23 cellular contexts compared by ENCODE assay signal in genomic region chr6:7976485-7977010, GRCh38.
A peak's percentile ranks its signal among the peaks of the same experiment; 100 is the strongest.
DNase-seq lines count a peak whose midpoint lies in the region; ATAC-seq and TF ChIP-seq lines count a peak whose summit lies in the region.
"Had no signal": no experiment of that assay in that cellular context is flagged by ENCODE, and none has a peak within 500 bp of the region (broad histone marks: within the 10 kb centered on the region; RNA-seq: fewer than 3 reads in every experiment).

No MANE protein-coding gene starts in this region.

- H3K4me2 ChIP-seq in PC-9 = peak overlapping the region; percentile 65

- H3K27ac ChIP-seq in left ventricle myocardium inferior (replicated peaks) = peak overlapping the region; percentile 71
- H3K27ac ChIP-seq in PC-9 = no peak overlapping the region
- H3K27ac ChIP-seq: psoas muscle had no signal

- H3K9me3 ChIP-seq in left ventricle myocardium inferior (replicated peaks) = peaks cover 5% of the 10 kb centered on the region
- H3K9me3 ChIP-seq in PC-9 (ENCODE audit: insufficient read depth, low read depth) = no peaks in the 10 kb centered on the region
- H3K9me3 ChIP-seq: psoas muscle, vagina had no signal

- H3K27me3 Mint-ChIP-seq in activated naive CD4-positive, alpha-beta T cell treated with anti-CD3 and anti-CD28 coated beads for 36 hours (ENCODE audit: low read depth) = peaks cover 28% of the 10 kb centered on the region

- H3K27me3 ChIP-seq in left ventricle myocardium inferior (ENCODE audit: low read depth) = no peaks in the 10 kb centered on the region
- H3K27me3 ChIP-seq in PC-9 (ENCODE audit: insufficient read depth, low read depth) = no peaks in the 10 kb centered on the region
- H3K27me3 ChIP-seq: vagina had no signal

- peaks cover 29% of the 10 kb centered on the region for H3F3A ChIP-seq in PC-9 (ENCODE audit: insufficient read depth, low read depth)

- intact Hi-C loops in left ventricle myocardium inferior (cut with micrococcal nuclease) (no loop called here), Right ventricle myocardium inferior (cut with DNase I) (no loop called here), PC-9 (cut with micrococcal nuclease; ENCODE audit: unreplicated experiment) (no loop called here)
- intact Hi-C loops in activated naive CD4-positive, alpha-beta T cell treated with anti-CD3 and anti-CD28 coated beads for 36 hours (cut with micrococcal nuclease) = no loop called here

- DNase-seq in left ventricle myocardium inferior (no peak), Right ventricle myocardium inferior (ENCODE audit: missing footprints) (no peak), PC-9 (no peak), globus pallidus (ENCODE audit: low spot score) (peak; percentile 23), HEK293T (ENCODE audit: extremely low spot score) (no peak), amniotic stem cell (lab: John Stamatoyannopoulos, UW) (no peak)
- DNase-seq in activated naive CD4-positive, alpha-beta T cell treated with anti-CD3 and anti-CD28 coated beads for 36 hours = no peak
- DNase-seq: activated CD4-positive, CD25-positive, alpha-beta regulatory T cell treated with anti-CD3 and anti-CD28 coated beads, Interleukin-2, amount 50 U/mL, for 72 hours; activated effector memory CD4-positive, alpha-beta T cell treated with Interleukin-2 at 50 U/mL for 16 hours; activated T-cell treated with anti-CD3 and anti-CD28 coated beads for 4 hours; H7; islet precursor cell; naive thymus-derived CD8-positive, alpha-beta T cell; NCI-H1694; NCI-H524; occipital lobe; psoas muscle; stimulated activated CD4-positive, alpha-beta T cell treated with anti-CD3 and anti-CD28 coated beads, Interleukin-15, amount 100 ng/mL, for 24 hours; stimulated activated naive CD4-positive, alpha-beta T cell treated with Interleukin-2 at 50 U/mL for 16 hours had no signal

- TF ChIP-seq CTCF in left ventricle myocardium inferior (IDR thresholded peaks at IDR 0.05; ENCODE audit: borderline replicate concordance) (no peak), PC-9 (conservative IDR thresholded peaks at IDR 0.05) (no peak)

- H3K4me1 ChIP-seq in left ventricle myocardium inferior (peaks cover 26% of the 10 kb centered on the region), PC-9 (replicated peaks; ENCODE audit: insufficient read depth) (peaks cover 32% of the 10 kb centered on the region)
- H3K4me1 ChIP-seq: psoas muscle had no signal

- CTCF ChIA-PET in PC-9 (lab: Charles Lee) (no interaction called here), HEK293T (lab: Yijun Ruan, JAX) (interaction anchor here (0.7 kb wide), 1 partner anchor 88 kb away, joined by 7 read pairs; no protein-coding TSS in a partner anchor)
- CTCF ChIA-PET in activated naive CD4-positive, alpha-beta T cell treated with anti-CD3 and anti-CD28 coated beads for 36 hours (lab: Charles Lee) = no interaction called here

- no peak overlapping the region for H3K4me3 Mint-ChIP-seq in activated naive CD4-positive, alpha-beta T cell treated with anti-CD3 and anti-CD28 coated beads for 36 hours
- H3K4me3 Mint-ChIP-seq: central memory CD8-positive, alpha-beta T cell; naive thymus-derived CD8-positive, alpha-beta T cell; T-helper 1 cell treated with Interleukin-12 subunit alpha and Interleukin-12 subunit beta and Interleukin-4 antibody, amounts not matched to agents 30 μg/mL and 1 μg/mL, for 36 hours had no signal

- H4K20me1 ChIP-seq in PC-9 (ENCODE audit: insufficient read depth) = no peaks in the 10 kb centered on the region

- no peaks in the 10 kb centered on the region for H3K36me3 Mint-ChIP-seq in activated naive CD4-positive, alpha-beta T cell treated with anti-CD3 and anti-CD28 coated beads for 36 hours (ENCODE audit: low read depth)
- H3K36me3 Mint-ChIP-seq: naive thymus-derived CD8-positive, alpha-beta T cell had no signal

- no peaks in the 10 kb centered on the region for H3K79me2 ChIP-seq in PC-9 (ENCODE audit: low read depth)

- POLR2A ChIA-PET in PC-9 (lab: Charles Lee; ENCODE audit: unreplicated experiment) = no interaction called here
- POLR2A ChIA-PET in HEK293T (lab: Yijun Ruan, JAX) = no interaction called here

- H3K9me2 ChIP-seq in PC-9 (ENCODE audit: insufficient read depth) = no peaks in the 10 kb centered on the region

- H3K4me3 ChIP-seq in left ventricle myocardium inferior (no peak overlapping the region), PC-9 (no peak overlapping the region)

- H2AFZ ChIP-seq in PC-9 = no peak overlapping the region

- H3K36me3 ChIP-seq in left ventricle myocardium inferior (no peaks in the 10 kb centered on the region), PC-9 (ENCODE audit: low read depth) (no peaks in the 10 kb centered on the region)
- H3K36me3 ChIP-seq: vagina had no signal

- ATAC-seq in Right ventricle myocardium inferior = no peak
- no peak for ATAC-seq in GM21515 (IDR thresholded peaks at IDR 0.05; ENCODE audit: unreplicated experiment)
- ATAC-seq: naive thymus-derived CD8-positive, alpha-beta T cell had no signal

- BruUV-seq in PC-9 (replicated peaks; lab: Mats Ljungman, UMichigan) = no TSS peak

- no peak overlapping the region for H3K27ac Mint-ChIP-seq in activated naive CD4-positive, alpha-beta T cell treated with anti-CD3 and anti-CD28 coated beads for 36 hours
- H3K27ac Mint-ChIP-seq: naive thymus-derived CD8-positive, alpha-beta T cell; T-helper 1 cell treated with Interleukin-12 subunit alpha and Interleukin-12 subunit beta and Interleukin-4 antibody, amounts not matched to agents 30 μg/mL and 1 μg/mL, for 36 hours had no signal

- no peaks in the 10 kb centered on the region for H3K9me3 Mint-ChIP-seq in activated naive CD4-positive, alpha-beta T cell treated with anti-CD3 and anti-CD28 coated beads for 36 hours
- H3K9me3 Mint-ChIP-seq: central memory CD8-positive, alpha-beta T cell; naive thymus-derived CD8-positive, alpha-beta T cell; T-helper 1 cell treated with Interleukin-12 subunit alpha and Interleukin-12 subunit beta and Interleukin-4 antibody, amounts not matched to agents 30 μg/mL and 1 μg/mL, for 36 hours had no signal

- peaks cover 11% of the 10 kb centered on the region for H3K4me1 Mint-ChIP-seq in activated naive CD4-positive, alpha-beta T cell treated with anti-CD3 and anti-CD28 coated beads for 36 hours (ENCODE audit: low read depth)
- H3K4me1 Mint-ChIP-seq: central memory CD8-positive, alpha-beta T cell had no signal

TF ChIP-seq in HEK293T, 16 proteins besides CTCF, POLR2A, EP300 and RAD21:
- no peak for TF ChIP-seq NFRKB (IDR thresholded peaks at IDR 0.05)
- TF ChIP-seq L3MBTL2 (conservative IDR thresholded peaks at IDR 0.05) = no peak
- TF ChIP-seq HDGF (IDR thresholded peaks at IDR 0.05; ENCODE audit: borderline replicate concordance) = no peak
- no peak for TF ChIP-seq ELF4 (IDR thresholded peaks at IDR 0.05)
- no peak for TF ChIP-seq SP1 (IDR thresholded peaks at IDR 0.05)
- TF ChIP-seq FOXA1 (IDR thresholded peaks at IDR 0.05) = no peak
- TF ChIP-seq CTBP1 (IDR thresholded peaks at IDR 0.05; ENCODE audit: borderline replicate concordance) = no peak
- no peak for TF ChIP-seq BHLHE40 (IDR thresholded peaks at IDR 0.05; ENCODE audit: borderline replicate concordance)
- TF ChIP-seq, protein P1, sequence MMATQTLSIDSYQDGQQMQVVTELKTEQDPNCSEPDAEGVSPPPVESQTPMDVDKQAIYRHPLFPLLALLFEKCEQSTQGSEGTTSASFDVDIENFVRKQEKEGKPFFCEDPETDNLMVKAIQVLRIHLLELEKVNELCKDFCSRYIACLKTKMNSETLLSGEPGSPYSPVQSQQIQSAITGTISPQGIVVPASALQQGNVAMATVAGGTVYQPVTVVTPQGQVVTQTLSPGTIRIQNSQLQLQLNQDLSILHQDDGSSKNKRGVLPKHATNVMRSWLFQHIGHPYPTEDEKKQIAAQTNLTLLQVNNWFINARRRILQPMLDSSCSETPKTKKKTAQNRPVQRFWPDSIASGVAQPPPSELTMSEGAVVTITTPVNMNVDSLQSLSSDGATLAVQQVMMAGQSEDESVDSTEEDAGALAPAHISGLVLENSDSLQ (IDR thresholded peaks at IDR 0.05) = no peak
- no peak for TF ChIP-seq SUZ12 (IDR thresholded peaks at IDR 0.05)
- no peak for TF ChIP-seq TARDBP (IDR thresholded peaks at IDR 0.05)
- TF ChIP-seq FOXM1 (IDR thresholded peaks at IDR 0.05; ENCODE audit: borderline replicate concordance) = no peak
- TF ChIP-seq ZNF384 (IDR thresholded peaks at IDR 0.05) = no peak
- TF ChIP-seq LEF1 (IDR thresholded peaks at IDR 0.05; ENCODE audit: borderline replicate concordance) = no peak
- no peak for TF ChIP-seq FOXK2 (IDR thresholded peaks at IDR 0.05)
- no peak for TF ChIP-seq ARNT (IDR thresholded peaks at IDR 0.05)
